ENCODE assay signal across 9 cellular contexts in the genomic region with DNA sequence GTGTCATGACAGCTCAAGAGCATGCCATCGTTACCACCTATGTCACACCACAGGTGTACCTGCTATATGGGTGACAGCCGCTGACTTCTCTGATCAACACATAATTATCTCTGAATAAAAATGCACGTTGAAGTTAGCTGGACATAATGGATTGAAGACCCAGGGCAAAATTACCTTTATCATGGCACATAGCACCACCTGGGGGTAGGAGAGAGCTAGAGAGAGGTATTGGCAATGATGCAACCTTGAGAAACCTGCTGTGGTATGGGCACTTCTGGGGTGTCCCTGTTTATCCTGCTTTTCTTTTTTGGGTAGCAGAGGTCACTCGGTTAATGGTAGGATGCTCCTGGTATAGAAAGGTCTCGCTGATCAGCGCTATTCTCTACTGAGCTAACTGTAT.
A peak's percentile ranks its signal among the peaks of the same experiment; 100 is the strongest.
DNase-seq lines count a peak whose midpoint lies in the region; ATAC-seq, FAIRE-seq and TF ChIP-seq lines count a peak whose summit lies in the region.
"Had no signal": no experiment of that assay in that cellular context is flagged by ENCODE, and none has a peak within 500 bp of the region (broad histone marks: within the 10 kb centered on the region; RNA-seq: fewer than 3 reads in every experiment).

No MANE protein-coding gene starts in this region.

- FAIRE-seq in GM12892 (lab: Jason Lieb, UNC): peak; percentile 82
- FAIRE-seq: endometrium had no signal

- no peak overlapping the region for H3K27ac ChIP-seq in 22Rv1

- WGBS in lower leg skin, 2 donors: 69 to 70% methylated on average over 6 of the region's 6 CpGs

- DNase-seq in GM12892 (ENCODE audit: insufficient read length) (no peak), NCI-H2107 treated with DMSO at 0.1 percent for 48 hours (lab: John Stamatoyannopoulos, UW; ENCODE audit: unreplicated experiment) (peak; percentile 84), epithelial cell of esophagus (ENCODE audit: low read depth) (peak; percentile 41), lower leg skin (ENCODE audit: low spot score in 2 of 2) (no peak), retina (no peak)
- DNase-seq in activated CD8-positive, alpha-beta memory T cell treated with anti-CD3 and anti-CD28 coated beads, Interleukin-2, amount 50 U/mL, for 4 hours: no peak

- intact Hi-C loops in lower leg skin (cut with DNase I; ENCODE audit: low total_unique reads): no loop called here

- TF ChIP-seq POLR2A in GM12892 (IDR thresholded peaks at IDR 0.05; ENCODE audit: low read depth, low read length): no peak
- no peak for TF ChIP-seq POLR2A in lower leg skin (IDR thresholded peaks at IDR 0.05)

- ATAC-seq in HG03196 (IDR thresholded peaks at IDR 0.05; ENCODE audit: unreplicated experiment): no peak

- H3K4me3 ChIP-seq in epithelial cell of esophagus (ENCODE audit: low read length): no peak overlapping the region
- no peak overlapping the region for H3K4me3 ChIP-seq in lower leg skin (ENCODE audit: low read depth, poor library complexity, severe bottlenecking)

- TF ChIP-seq CTCF in 22Rv1 (IDR thresholded peaks at IDR 0.05): peak; percentile 72
- peak; percentile 73 for TF ChIP-seq CTCF in epithelial cell of esophagus (IDR thresholded peaks at IDR 0.05; ENCODE audit: insufficient read depth, low read depth, low read length, missing control alignments)
- no peak for TF ChIP-seq CTCF in lower leg skin (IDR thresholded peaks at IDR 0.05)

Comparison
In these comparisons a context has a peak if more than half of its experiments do, and no peak if none do; other contexts are left out.
1. CTCF ChIP-seq: peak in 22Rv1 (single experiment) and epithelial cell of esophagus (single experiment); none in lower leg skin (0 of 3).
2. DNase-seq: peak in NCI-H2107 treated with DMSO at 0.1 percent for 48 hours (single experiment) and epithelial cell of esophagus (single experiment); none in GM12892 (single experiment), lower leg skin (0 of 2), retina (single experiment) and activated CD8-positive, alpha-beta memory T cell treated with anti-CD3 and anti-CD28 coated beads, Interleukin-2, amount 50 U/mL, for 4 hours (single experiment).